ENCODE assay signal across 17 cellular contexts in the genomic region with DNA sequence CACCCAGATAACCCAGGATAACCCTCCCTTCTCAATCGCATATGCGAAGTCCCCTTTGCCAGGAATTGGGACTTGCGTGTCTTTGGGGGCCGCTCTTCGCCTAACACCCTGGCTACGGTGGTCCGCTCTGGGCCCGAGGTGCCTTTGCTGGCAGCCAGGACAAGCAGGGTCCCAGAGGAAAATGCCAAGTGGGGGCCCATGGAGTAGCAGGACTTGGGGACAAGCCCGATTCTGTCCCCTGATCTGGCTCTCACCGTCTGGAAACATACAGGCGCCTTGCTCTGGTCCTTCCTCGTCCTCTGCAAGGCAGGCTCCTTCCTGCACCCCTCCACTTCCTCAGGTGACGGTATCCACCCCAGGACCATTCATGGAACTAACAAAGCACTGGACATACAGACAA.
DNase-seq lines count a peak whose midpoint lies in the region; TF ChIP-seq lines count a peak whose summit lies in the region.
"Had no signal": no experiment of that assay in that cellular context is flagged by ENCODE, and none has a peak within 500 bp of the region (broad histone marks: within the 10 kb centered on the region; RNA-seq: fewer than 3 reads in every experiment).

No MANE protein-coding gene starts in this region.

- whole genome bisulfite sequencing in spleen, 5 donors, result 74 to 83% (median 78%) methylated on average over 13 of the region's 13 CpGs

- no peak for TF ChIP-seq CTCF in brain (conservative IDR thresholded peaks at IDR 0.05)
- no peak for TF ChIP-seq CTCF in spleen (IDR thresholded peaks at IDR 0.05 in 8 of 11, conservative IDR thresholded peaks at IDR 0.05 in 3 of 11)

- H3K36me3 ChIP-seq in spleen, result no peaks in the 10 kb centered on the region

- peaks cover 42% of the 10 kb centered on the region for H3K4me1 Mint-ChIP-seq in brain
- H3K4me1 Mint-ChIP-seq: B cell had no signal

- no peak overlapping the region for H3K4me3 ChIP-seq in spleen
- H3K4me3 ChIP-seq: PC-9 had no signal

- peaks cover 15% of the 10 kb centered on the region for H3K27me3 Mint-ChIP-seq in brain

- H3K36me3 Mint-ChIP-seq in brain, result no peaks in the 10 kb centered on the region
- H3K36me3 Mint-ChIP-seq: CD8-positive, alpha-beta T cell had no signal

- H3K4me3 Mint-ChIP-seq in brain, result no peak overlapping the region
- H3K4me3 Mint-ChIP-seq: B cell; CD8-positive, alpha-beta T cell had no signal

- H3K9me3 ChIP-seq in spleen, result peaks cover 0 to 11% (median 3%) of the 10 kb centered on the region in 8 donors

- H3K9me3 Mint-ChIP-seq in brain, result peaks cover 0 to 6% (median 4%) of the 10 kb centered on the region in 5 experiments
- H3K9me3 Mint-ChIP-seq: CD8-positive, alpha-beta T cell had no signal

- DNase-seq in activated T-cell treated with anti-CD3 and anti-CD28 coated beads, Interleukin-2, amount 50 U/mL, for 1 hour, result peak; percentile 3
- DNase-seq in activated T-cell treated with anti-CD3 and anti-CD28 coated beads for 4 hours (no peak), islet precursor cell (peak; percentile 41), spleen (peak; percentile 51), GM19238 (ENCODE audit: insufficient read length, low spot score) (no peak), NOMO-1 treated with DMSO at 0.1 percent for 48 hours (lab: John Stamatoyannopoulos, UW; ENCODE audit: unreplicated experiment) (no peak)
- no peak for DNase-seq in activated CD4-positive, CD25-positive, alpha-beta regulatory T cell treated with anti-CD3 and anti-CD28 coated beads, Interleukin-2, amount 50 U/mL, for 72 hours
- DNase-seq: CD8-positive, alpha-beta T cell; KBM-7; NCI-H1436; NCI-H2029 treated with DMSO at 0.1 percent for 48 hours; NCI-H446 treated with DMSO at 0.1 percent for 48 hours; NCI-H774; PC-9 had no signal

- intact Hi-C loops in spleen (cut with DNase I; ENCODE audit: low total_unique reads), result no loop called here

- no peak for TF ChIP-seq POLR2A in spleen (IDR thresholded peaks at IDR 0.05)

- H3K4me1 ChIP-seq in spleen, result no peaks in the 10 kb centered on the region

- H3K27ac Mint-ChIP-seq in brain, result peak overlapping the region in 3 of 5 experiments; percentile 47 to 95 (median 78)
- H3K27ac Mint-ChIP-seq: B cell; CD8-positive, alpha-beta T cell had no signal

- peaks cover 0 to 97% (median 22%) of the 10 kb centered on the region in 7 donors for H3K27me3 ChIP-seq in spleen (replicated peaks in 1 of 7)

- H3K27ac ChIP-seq in spleen, result no peak overlapping the region
- H3K27ac ChIP-seq: 22Rv1, PC-9 had no signal

Comparison
In these comparisons a context has a peak if more than half of its experiments do, and no peak if none do; other contexts are left out.
1. DNase-seq: peak in activated T-cell treated with anti-CD3 and anti-CD28 coated beads, Interleukin-2, amount 50 U/mL, for 1 hour (single experiment), islet precursor cell (single experiment) and spleen (single experiment); none in activated T-cell treated with anti-CD3 and anti-CD28 coated beads for 4 hours (single experiment), GM19238 (single experiment), NOMO-1 treated with DMSO at 0.1 percent for 48 hours (single experiment) and activated CD4-positive, CD25-positive, alpha-beta regulatory T cell treated with anti-CD3 and anti-CD28 coated beads, Interleukin-2, amount 50 U/mL, for 72 hours (single experiment).